ENCODE assay signal across 8 cellular contexts in genomic region chr6:26215200-26216014, GRCh38.
A peak's percentile ranks its signal among the peaks of the same experiment; 100 is the strongest.
DNase-seq lines count a peak whose midpoint lies in the region; ATAC-seq and TF ChIP-seq lines count a peak whose summit lies in the region.

No MANE protein-coding gene starts in this region.

- H3K4me3 ChIP-seq in IMR-90 (ENCODE audit: insufficient read depth, low read depth, low read length), result peak overlapping the region; percentile 46
- peak overlapping the region; percentile 46 for H3K4me3 ChIP-seq in kidney epithelial cell (ENCODE audit: low read depth, low read length)
- peak overlapping the region; percentile 4 to 61 (median 26) for H3K4me3 ChIP-seq in tibial nerve

- in situ Hi-C loops in IMR-90 (cut with MboI; ENCODE audit: low sequenced_read_pairs), result loop anchor here (25.0 kb wide), 1 partner anchor 1622 kb away; a partner anchor contains a TSS

- no peaks in the 10 kb centered on the region; a peak in 1 of 4 replicates for H3K79me1 ChIP-seq in IMR-90 (ENCODE audit: low read depth in 1 of 2, low read length in 2 of 2)

- H2BK20ac ChIP-seq in IMR-90 (ENCODE audit: low read depth, low read length), result no peak overlapping the region

- peak overlapping the region; percentile 5 for H3K14ac ChIP-seq in IMR-90 (replicated peaks; ENCODE audit: low read depth, low read length)

- no peaks in the 10 kb centered on the region for H3K27me3 Mint-ChIP-seq in activated naive CD8-positive, alpha-beta T cell treated with anti-CD3 and anti-CD28 coated beads, Interleukin-2, amount 50 U/mL, for 24 hours

- no peak overlapping the region for H3K4me3 Mint-ChIP-seq in activated naive CD8-positive, alpha-beta T cell treated with anti-CD3 and anti-CD28 coated beads, Interleukin-2, amount 50 U/mL, for 24 hours

- no peak for TF ChIP-seq POLR2A in IMR-90 (IDR thresholded peaks at IDR 0.05; ENCODE audit: low read depth, low read length)
- TF ChIP-seq POLR2A in tibial nerve (IDR thresholded peaks at IDR 0.05), result no peak

- peak overlapping the region; percentile 8; the same call in 1 of the 2 replicates for H3K27ac ChIP-seq in IMR-90 (ENCODE audit: insufficient read depth, low read length)
- peak overlapping the region in 3 of 4 donors; percentile 69 to 94 (median 79) for H3K27ac ChIP-seq in tibial nerve

- H3K56ac ChIP-seq in IMR-90 (ENCODE audit: extremely low read depth, insufficient read depth, low read length), result peak overlapping the region; percentile 5; the same call in 1 of the 2 replicates

- no peak overlapping the region for H2BK120ac ChIP-seq in IMR-90 (ENCODE audit: low read depth, low read length)

- dilution Hi-C loops in IMR-90 (cut with HindIII; ENCODE audit: low sequenced_read_pairs, unreplicated experiment), result no loop called here

- ATAC-seq in IMR-90 (ENCODE audit: low read depth) (no peak), HG03159 (IDR thresholded peaks at IDR 0.05; ENCODE audit: unreplicated experiment) (no peak), HG02970 (IDR thresholded peaks at IDR 0.05; ENCODE audit: low FRiP score, unreplicated experiment) (no peak)
- ATAC-seq in activated naive CD8-positive, alpha-beta T cell treated with anti-CD3 and anti-CD28 coated beads, Interleukin-2, amount 50 U/mL, for 24 hours, result no peak

- POLR2A ChIA-PET in IMR-90 (lab: Charles Lee; ENCODE audit: unreplicated experiment), result interaction anchor here (0.6 to 3.0 kb wide), 13 partner anchors 9 to 1548 kb away, joined by 3 to 50 read pairs (median 10); a partner anchor contains a TSS

- H4K91ac ChIP-seq in IMR-90 (ENCODE audit: insufficient read depth, low read depth, low read length), result no peak overlapping the region

- CTCF ChIA-PET in IMR-90 (lab: Yijun Ruan, JAX), result interaction anchor here (0.5 to 0.7 kb wide), 2 partner anchors 22 to 59 kb away, joined by 3 to 4 read pairs; no protein-coding TSS in a partner anchor

- H3K27ac Mint-ChIP-seq in activated naive CD8-positive, alpha-beta T cell treated with anti-CD3 and anti-CD28 coated beads, Interleukin-2, amount 50 U/mL, for 24 hours, result no peak overlapping the region

- H2AFZ ChIP-seq in IMR-90 (replicated peaks; ENCODE audit: low read length, poor library complexity), result peak overlapping the region; percentile 36

- DNase-seq in EL (peak; percentile 26), IMR-90 (peak; percentile 36), kidney epithelial cell (ENCODE audit: low read depth) (no peak), tibial nerve (ENCODE audit: low spot score in 2 of 2) (no peak), HuH-7.5 (ENCODE audit: low spot score) (no peak)
- DNase-seq in activated naive CD8-positive, alpha-beta T cell treated with anti-CD3 and anti-CD28 coated beads, Interleukin-2, amount 50 U/mL, for 24 hours, result peak; percentile 30

- H3K9me3 ChIP-seq in IMR-90 (ENCODE audit: control insufficient read depth, insufficient read depth, low read length) (no peaks in the 10 kb centered on the region), tibial nerve (no peaks in the 10 kb centered on the region)

- H4K8ac ChIP-seq in IMR-90 (ENCODE audit: low read depth in 2 of 2, low read length in 2 of 2), result no peak overlapping the region; a peak in 1 of 4 replicates

- H4K5ac ChIP-seq in IMR-90 (ENCODE audit: low read depth, low read length), result no peak overlapping the region

- no peak overlapping the region for H3K4ac ChIP-seq in IMR-90 (ENCODE audit: low read depth, low read length)

- peak overlapping the region; percentile 81 for H3K4me2 ChIP-seq in IMR-90 (ENCODE audit: low read depth, low read length)

- H3K4me1 Mint-ChIP-seq in activated naive CD8-positive, alpha-beta T cell treated with anti-CD3 and anti-CD28 coated beads, Interleukin-2, amount 50 U/mL, for 24 hours, result peaks cover 8% of the 10 kb centered on the region

- no TSS peak for BruUV-seq in IMR-90 (replicated peaks; lab: Mats Ljungman, UMichigan)

- no peaks in the 10 kb centered on the region for H3K4me1 ChIP-seq in IMR-90 (ENCODE audit: control insufficient read depth, insufficient read depth, low read length)
- H3K4me1 ChIP-seq in tibial nerve, result peaks cover 0 to 24% (median 0%) of the 10 kb centered on the region in 4 donors

- TF ChIP-seq RAD21 in IMR-90 (IDR thresholded peaks at IDR 0.05; ENCODE audit: low read length), result no peak

- H3K18ac ChIP-seq in IMR-90 (ENCODE audit: low read depth, low read length), result peak overlapping the region; percentile 1; the same call in 1 of the 2 replicates

- peaks cover 5% of the 10 kb centered on the region for H4K20me1 ChIP-seq in IMR-90 (ENCODE audit: insufficient read depth, low read length)

- peaks cover 5% of the 10 kb centered on the region for H3K9me3 Mint-ChIP-seq in activated naive CD8-positive, alpha-beta T cell treated with anti-CD3 and anti-CD28 coated beads, Interleukin-2, amount 50 U/mL, for 24 hours

- peak overlapping the region; percentile 30 for H2BK5ac ChIP-seq in IMR-90 (ENCODE audit: low read depth, low read length, poor library complexity, severe bottlenecking)

- peak overlapping the region; percentile 65; the same call in 1 of the 2 replicates for H3K23ac ChIP-seq in IMR-90 (ENCODE audit: low read depth, low read length)

- H3K36me3 ChIP-seq in IMR-90 (ENCODE audit: control insufficient read depth, insufficient read depth, low read length), result no peaks in the 10 kb centered on the region
- no peaks in the 10 kb centered on the region for H3K36me3 ChIP-seq in kidney epithelial cell (ENCODE audit: control insufficient read depth, insufficient read depth, low read length)
- H3K36me3 ChIP-seq in tibial nerve, result no peaks in the 10 kb centered on the region

- H2AK9ac ChIP-seq in IMR-90 (replicated peaks; ENCODE audit: low read depth, low read length, poor library complexity), result peak overlapping the region; percentile 51

- no peaks in the 10 kb centered on the region for H3K36me3 Mint-ChIP-seq in activated naive CD8-positive, alpha-beta T cell treated with anti-CD3 and anti-CD28 coated beads, Interleukin-2, amount 50 U/mL, for 24 hours (ENCODE audit: low read depth)

- peak overlapping the region; percentile 69 for H3K9ac ChIP-seq in IMR-90 (ENCODE audit: low read depth, low read length)

- H3K27me3 ChIP-seq in IMR-90 (ENCODE audit: control insufficient read depth, insufficient read depth, low read length) (no peaks in the 10 kb centered on the region), kidney epithelial cell (ENCODE audit: control insufficient read depth, insufficient read depth, low read length) (no peaks in the 10 kb centered on the region), tibial nerve (peaks cover 0 to 50% of the 10 kb centered on the region in 2 donors)

- H3K9me1 ChIP-seq in IMR-90 (ENCODE audit: insufficient read depth, low read length), result no peaks in the 10 kb centered on the region

- H2AK5ac ChIP-seq in IMR-90 (ENCODE audit: low read depth, low read length), result no peak overlapping the region

- no peak for TF ChIP-seq EP300 in tibial nerve (IDR thresholded peaks at IDR 0.05)

- WGBS in IMR-90 (ENCODE audit: extremely low coverage in 2 of 2, insufficient read length in 1 of 2), 2 experiments, result 0% methylated on average over 5 of the region's 30 CpGs; no CpG with 5 or more reads in 1 of the 2 experiments
- WGBS in tibial nerve, 2 donors, result 8 to 15% methylated on average over 30 of the region's 30 CpGs

- intact Hi-C loops in IMR-90 (cut with micrococcal nuclease), result loop anchor here (1.0 kb wide), 2 partner anchors 9 to 10 kb away; no protein-coding TSS in a partner anchor

- TF ChIP-seq CTCF in IMR-90 (conservative IDR thresholded peaks at IDR 0.05; ENCODE audit: low read depth, low read length) (no peak), kidney epithelial cell (IDR thresholded peaks at IDR 0.05; ENCODE audit: insufficient read depth, low read length, poor library complexity, severe bottlenecking) (no peak), tibial nerve (IDR thresholded peaks at IDR 0.05) (no peak)

- no peak overlapping the region for H2BK15ac ChIP-seq in IMR-90 (ENCODE audit: low read depth, low read length)

TF ChIP-seq in IMR-90, 13 proteins besides CTCF, POLR2A, EP300 and RAD21:
- TF ChIP-seq MAZ (IDR thresholded peaks at IDR 0.05; ENCODE audit: borderline replicate concordance, low read depth, low read length), result no peak
- no peak for TF ChIP-seq NFE2L2 (IDR thresholded peaks at IDR 0.05; ENCODE audit: low read depth, low read length)
- TF ChIP-seq CEBPB (IDR thresholded peaks at IDR 0.05; ENCODE audit: low read depth, low read length), result no peak
- TF ChIP-seq, protein P1, sequence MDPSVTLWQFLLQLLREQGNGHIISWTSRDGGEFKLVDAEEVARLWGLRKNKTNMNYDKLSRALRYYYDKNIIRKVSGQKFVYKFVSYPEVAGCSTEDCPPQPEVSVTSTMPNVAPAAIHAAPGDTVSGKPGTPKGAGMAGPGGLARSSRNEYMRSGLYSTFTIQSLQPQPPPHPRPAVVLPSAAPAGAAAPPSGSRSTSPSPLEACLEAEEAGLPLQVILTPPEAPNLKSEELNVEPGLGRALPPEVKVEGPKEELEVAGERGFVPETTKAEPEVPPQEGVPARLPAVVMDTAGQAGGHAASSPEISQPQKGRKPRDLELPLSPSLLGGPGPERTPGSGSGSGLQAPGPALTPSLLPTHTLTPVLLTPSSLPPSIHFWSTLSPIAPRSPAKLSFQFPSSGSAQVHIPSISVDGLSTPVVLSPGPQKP (IDR thresholded peaks at IDR 0.05; ENCODE audit: borderline replicate concordance, low read depth, low read length), result no peak
- TF ChIP-seq MXI1 (IDR thresholded peaks at IDR 0.05; ENCODE audit: borderline replicate concordance, low read depth, low read length), result no peak
- TF ChIP-seq CHD1 (IDR thresholded peaks at IDR 0.05; ENCODE audit: low read depth, low read length), result no peak
- no peak for TF ChIP-seq MAFK (IDR thresholded peaks at IDR 0.05; ENCODE audit: low read depth, low read length)
- TF ChIP-seq, protein P2, sequence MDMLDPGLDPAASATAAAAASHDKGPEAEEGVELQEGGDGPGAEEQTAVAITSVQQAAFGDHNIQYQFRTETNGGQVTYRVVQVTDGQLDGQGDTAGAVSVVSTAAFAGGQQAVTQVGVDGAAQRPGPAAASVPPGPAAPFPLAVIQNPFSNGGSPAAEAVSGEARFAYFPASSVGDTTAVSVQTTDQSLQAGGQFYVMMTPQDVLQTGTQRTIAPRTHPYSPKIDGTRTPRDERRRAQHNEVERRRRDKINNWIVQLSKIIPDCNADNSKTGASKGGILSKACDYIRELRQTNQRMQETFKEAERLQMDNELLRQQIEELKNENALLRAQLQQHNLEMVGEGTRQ (IDR thresholded peaks at IDR 0.05; ENCODE audit: low read depth, low read length), result no peak
- TF ChIP-seq RCOR1 (IDR thresholded peaks at IDR 0.05; ENCODE audit: insufficient replicate concordance, low read length), result no peak
- no peak for TF ChIP-seq BHLHE40 (IDR thresholded peaks at IDR 0.05; ENCODE audit: low read depth, low read length)
- no peak for TF ChIP-seq SMC3 (IDR thresholded peaks at IDR 0.05; ENCODE audit: low read depth, low read length)
- TF ChIP-seq FOS (IDR thresholded peaks at IDR 0.05; ENCODE audit: low read depth, low read length), result no peak
- no peak for TF ChIP-seq RFX5 (IDR thresholded peaks at IDR 0.05; ENCODE audit: low read depth, low read length)

Comparison
In these comparisons a context has a peak if more than half of its experiments do, and no peak if none do; other contexts are left out.
1. DNase-seq: peak in EL (single experiment), IMR-90 (single experiment) and activated naive CD8-positive, alpha-beta T cell treated with anti-CD3 and anti-CD28 coated beads, Interleukin-2, amount 50 U/mL, for 24 hours (single experiment); none in kidney epithelial cell (single experiment), tibial nerve (0 of 2) and HuH-7.5 (single experiment).
2. Peak in every context shown above with its lines, with median percentiles within 50 percentile points of each other: H3K4me3 ChIP-seq.